Comparison of ENCODE assay signal across 18 cellular contexts in genomic region chr22:35891442-35891841, GRCh38.
DNase-seq lines count a peak whose midpoint lies in the region; ATAC-seq and TF ChIP-seq lines count a peak whose summit lies in the region.
"Had no signal": no experiment of that assay in that cellular context is flagged by ENCODE, and none has a peak within 500 bp of the region (broad histone marks: within the 10 kb centered on the region; RNA-seq: fewer than 3 reads in every experiment).

No MANE protein-coding gene starts in this region.

- no peak overlapping the region for H3K4me3 ChIP-seq in BE2C (ENCODE audit: low read depth, low read length)
- no peak overlapping the region for H3K4me3 ChIP-seq in skeletal muscle satellite cell (ENCODE audit: low read length)
- H3K4me3 ChIP-seq in H7 (ENCODE audit: insufficient read depth, low read depth, low read length) = no peak overlapping the region
- no peak overlapping the region for H3K4me3 ChIP-seq in prostate gland
- H3K4me3 ChIP-seq: PC-9, SJSA1 had no signal

- WGBS in prostate gland = 84% methylated on average over 1 of the region's 1 CpG

- no peaks in the 10 kb centered on the region; the same call in 1 of the 2 replicates for H3K27me3 Mint-ChIP-seq in HFFc6 (ENCODE audit: insufficient read depth)
- H3K27me3 Mint-ChIP-seq: CD4-positive, alpha-beta T cell had no signal

- TF ChIP-seq CTCF in BE2C (IDR thresholded peaks at IDR 0.05; ENCODE audit: low read depth, low read length) = no peak
- TF ChIP-seq CTCF in HFFc6 (IDR thresholded peaks at IDR 0.05) = no peak
- TF ChIP-seq CTCF in foreskin keratinocyte (conservative IDR thresholded peaks at IDR 0.05) = no peak
- no peak for TF ChIP-seq CTCF in prostate gland (IDR thresholded peaks at IDR 0.05)

- H3K27me3 ChIP-seq in BE2C (no peaks in the 10 kb centered on the region), foreskin keratinocyte (no peaks in the 10 kb centered on the region), skeletal muscle satellite cell (ENCODE audit: control insufficient read depth, insufficient read depth, low read length) (no peaks in the 10 kb centered on the region), H7 (ENCODE audit: control insufficient read depth, insufficient read depth, low read length) (no peaks in the 10 kb centered on the region), prostate gland (replicated peaks; ENCODE audit: insufficient read depth) (no peaks in the 10 kb centered on the region)
- H3K27me3 ChIP-seq: MG63, SJSA1 had no signal

- DNase-seq in BE2C (peak; percentile 67), HFFc6 (no peak), foreskin keratinocyte (no peak), H7 (no peak), prostate gland (ENCODE audit: low spot score) (no peak), foreskin melanocyte (no peak)
- DNase-seq: Calu3; CD4-positive, alpha-beta T cell; DMS53; Karpas-422; NCI-H1092; NCI-H1694; NCI-H2227 treated with DMSO at 0.1 percent for 48 hours; NCI-H524 treated with DMSO at 0.1 percent for 48 hours had no signal

- H3K4me1 ChIP-seq in BE2C (peaks cover 59% of the 10 kb centered on the region), foreskin keratinocyte (peaks cover 35% of the 10 kb centered on the region), skeletal muscle satellite cell (ENCODE audit: control insufficient read depth, insufficient read depth, low read length) (peaks cover 45% of the 10 kb centered on the region), prostate gland (replicated peaks) (peaks cover 4% of the 10 kb centered on the region)

- no peak for TF ChIP-seq POLR2A in prostate gland (IDR thresholded peaks at IDR 0.05)

- intact Hi-C loops in prostate gland (cut with DNase I) = loop anchor here (5.0 kb wide), 1 partner anchor 49 kb away; no protein-coding TSS in a partner anchor

- 0 out of 2 replicates have a peak overlapping the region, but pooled peaks have one; percentile 68 for H3K27ac Mint-ChIP-seq in HFFc6
- H3K27ac Mint-ChIP-seq: CD4-positive, alpha-beta T cell had no signal

- peak overlapping the region; percentile 52 for H3K4me2 ChIP-seq in skeletal muscle satellite cell (ENCODE audit: low read length)
- H3K4me2 ChIP-seq: PC-9 had no signal

- no peak overlapping the region for H3K4me3 Mint-ChIP-seq in HFFc6
- H3K4me3 Mint-ChIP-seq: CD4-positive, alpha-beta T cell had no signal

- ATAC-seq in foreskin keratinocyte = no peak

- H3K27ac ChIP-seq in foreskin keratinocyte (peak overlapping the region; percentile 47), prostate gland (no peak overlapping the region)
- H3K27ac ChIP-seq: PC-9, SJSA1 had no signal

- H3K36me3 Mint-ChIP-seq in HFFc6 (ENCODE audit: low read depth) = peaks cover 5% of the 10 kb centered on the region; the same call in 1 of the 2 replicates

- H3K36me3 ChIP-seq in BE2C (no peaks in the 10 kb centered on the region; the same call in 1 of the 2 replicates), skeletal muscle satellite cell (ENCODE audit: insufficient read depth, low read length) (no peaks in the 10 kb centered on the region), H7 (replicated peaks; ENCODE audit: control insufficient read depth, insufficient read depth, low read length) (no peaks in the 10 kb centered on the region), prostate gland (no peaks in the 10 kb centered on the region)
- H3K36me3 ChIP-seq: MG63, SJSA1 had no signal

- H3K9ac ChIP-seq in skeletal muscle satellite cell (ENCODE audit: low read depth, low read length) = no peak overlapping the region

- no peaks in the 10 kb centered on the region for H3K9me3 Mint-ChIP-seq in HFFc6
- H3K9me3 Mint-ChIP-seq: CD4-positive, alpha-beta T cell had no signal

- peaks cover 77% of the 10 kb centered on the region for H3K4me1 Mint-ChIP-seq in HFFc6 (ENCODE audit: low read depth)

- H3K9me3 ChIP-seq in BE2C (no peaks in the 10 kb centered on the region), skeletal muscle satellite cell (replicated peaks; ENCODE audit: low read length) (no peaks in the 10 kb centered on the region), prostate gland (no peaks in the 10 kb centered on the region)
- H3K9me3 ChIP-seq: MG63, SJSA1 had no signal
